19 cellular contexts compared by ENCODE assay signal in the genomic region with DNA sequence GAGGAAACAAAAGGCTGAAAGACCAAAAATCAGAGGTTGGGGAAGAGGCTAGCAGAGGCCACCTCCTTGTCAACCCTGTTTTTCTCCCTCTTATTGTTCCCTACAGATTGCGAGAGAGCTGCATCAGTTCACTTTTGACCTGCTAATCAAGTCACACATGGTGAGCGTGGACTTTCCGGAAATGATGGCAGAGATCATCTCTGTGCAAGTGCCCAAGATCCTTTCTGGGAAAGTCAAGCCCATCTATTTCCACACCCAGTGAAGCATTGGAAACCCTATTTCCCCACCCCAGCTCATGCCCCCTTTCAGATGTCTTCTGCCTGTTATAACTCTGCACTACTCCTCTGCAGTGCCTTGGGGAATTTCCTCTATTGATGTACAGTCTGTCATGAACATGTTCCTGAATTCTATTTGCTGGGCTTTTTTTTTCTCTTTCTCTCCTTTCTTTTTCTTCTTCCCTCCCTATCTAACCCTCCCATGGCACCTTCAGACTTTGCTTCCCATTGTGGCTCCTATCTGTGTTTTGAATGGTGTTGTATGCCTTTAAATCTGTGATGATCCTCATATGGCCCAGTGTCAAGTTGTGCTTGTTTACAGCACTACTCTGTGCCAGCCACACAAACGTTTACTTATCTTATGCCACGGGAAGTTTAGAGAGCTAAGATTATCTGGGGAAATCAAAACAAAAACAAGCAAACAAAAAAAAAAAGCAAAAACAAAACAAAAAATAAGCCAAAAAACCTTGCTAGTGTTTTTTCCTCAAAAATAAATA.
DNase-seq lines count a peak whose midpoint lies in the region; ATAC-seq and TF ChIP-seq lines count a peak whose summit lies in the region.
"Had no signal": no experiment of that assay in that cellular context is flagged by ENCODE, and none has a peak within 500 bp of the region (broad histone marks: within the 10 kb centered on the region; RNA-seq: fewer than 3 reads in every experiment).

No MANE protein-coding gene starts in this region.

- TF ChIP-seq POLR2A in gastroesophageal sphincter (IDR thresholded peaks at IDR 0.05) (no peak), vagina (IDR thresholded peaks at IDR 0.05) (no peak)

- no peak overlapping the region for H3K27ac ChIP-seq in gastroesophageal sphincter
- peak overlapping the region; percentile 60 for H3K27ac ChIP-seq in vagina
- H3K27ac ChIP-seq: HL-60, RWPE1, SJCRH30 had no signal

- no peak overlapping the region for H3K4me3 ChIP-seq in LNCaP clone FGC (ENCODE audit: low read depth, low read length)
- H3K4me3 ChIP-seq in gastroesophageal sphincter = no peak overlapping the region
- H3K4me3 ChIP-seq in vagina = no peak overlapping the region
- H3K4me3 ChIP-seq: HAP-1, SJCRH30 had no signal

- intact Hi-C loops in vagina (cut with DNase I) = no loop called here

- WGBS in gastroesophageal sphincter (ENCODE audit: low coverage in 1 of 2), 2 donors = 65 to 83% methylated on average over 3 to 5 of the region's 5 CpGs

- no peaks in the 10 kb centered on the region for H3K27me3 ChIP-seq in gastroesophageal sphincter
- H3K27me3 ChIP-seq in vagina = no peaks in the 10 kb centered on the region
- H3K27me3 ChIP-seq: SJCRH30 had no signal

- no peaks in the 10 kb centered on the region for H3K36me3 ChIP-seq in gastroesophageal sphincter
- H3K36me3 ChIP-seq in vagina = no peaks in the 10 kb centered on the region

- no peak for TF ChIP-seq EP300 in gastroesophageal sphincter (IDR thresholded peaks at IDR 0.05)

- DNase-seq in LNCaP clone FGC (ENCODE audit: low read depth) (peak; percentile 37), pons (ENCODE audit: low spot score) (peak; percentile 31), vagina (ENCODE audit: extremely low spot score in 2 of 2) (no peak)
- no peak for DNase-seq in activated CD8-positive, alpha-beta memory T cell treated with anti-CD3 and anti-CD28 coated beads, Interleukin-2, amount 50 U/mL, for 48 hours
- DNase-seq in activated effector memory CD4-positive, alpha-beta T cell treated with Interleukin-2 at 50 U/mL for 16 hours = no peak
- DNase-seq: Caco-2; CD4-positive, CD25-positive, alpha-beta regulatory T cell; EL; NCI-H146; NCI-H2081 treated with DMSO at 0.1 percent for 48 hours; NCI-H510A; NCI-H774; PC-3; SJCRH30 had no signal

- TF ChIP-seq CTCF in LNCaP clone FGC (IDR thresholded peaks at IDR 0.05; ENCODE audit: control insufficient read depth, extremely low read depth, insufficient read depth) (no peak), gastroesophageal sphincter (IDR thresholded peaks at IDR 0.05) (no peak), vagina (IDR thresholded peaks at IDR 0.05) (no peak)

- ATAC-seq in gastroesophageal sphincter (peak; percentile 23), GM19023 (IDR thresholded peaks at IDR 0.05; ENCODE audit: unreplicated experiment) (no peak)
- ATAC-seq: PC-3 had no signal

- H3K9me3 ChIP-seq in gastroesophageal sphincter (no peaks in the 10 kb centered on the region), vagina (no peaks in the 10 kb centered on the region)
- H3K9me3 ChIP-seq: Caco-2, HAP-1, SJCRH30 had no signal

- H3K4me1 ChIP-seq in gastroesophageal sphincter (no peaks in the 10 kb centered on the region), vagina (peaks cover 35% of the 10 kb centered on the region)
- H3K4me1 ChIP-seq: Caco-2, HAP-1, SJCRH30 had no signal

Comparison
In these comparisons a context has a peak if more than half of its experiments do, and no peak if none do; other contexts are left out.
1. DNase-seq: peak in LNCaP clone FGC (single experiment) and pons (single experiment); none in vagina (0 of 2), activated CD8-positive, alpha-beta memory T cell treated with anti-CD3 and anti-CD28 coated beads, Interleukin-2, amount 50 U/mL, for 48 hours (single experiment) and activated effector memory CD4-positive, alpha-beta T cell treated with Interleukin-2 at 50 U/mL for 16 hours (single experiment).